Comparison of ENCODE assay signal across 2 cellular contexts in the genomic region with DNA sequence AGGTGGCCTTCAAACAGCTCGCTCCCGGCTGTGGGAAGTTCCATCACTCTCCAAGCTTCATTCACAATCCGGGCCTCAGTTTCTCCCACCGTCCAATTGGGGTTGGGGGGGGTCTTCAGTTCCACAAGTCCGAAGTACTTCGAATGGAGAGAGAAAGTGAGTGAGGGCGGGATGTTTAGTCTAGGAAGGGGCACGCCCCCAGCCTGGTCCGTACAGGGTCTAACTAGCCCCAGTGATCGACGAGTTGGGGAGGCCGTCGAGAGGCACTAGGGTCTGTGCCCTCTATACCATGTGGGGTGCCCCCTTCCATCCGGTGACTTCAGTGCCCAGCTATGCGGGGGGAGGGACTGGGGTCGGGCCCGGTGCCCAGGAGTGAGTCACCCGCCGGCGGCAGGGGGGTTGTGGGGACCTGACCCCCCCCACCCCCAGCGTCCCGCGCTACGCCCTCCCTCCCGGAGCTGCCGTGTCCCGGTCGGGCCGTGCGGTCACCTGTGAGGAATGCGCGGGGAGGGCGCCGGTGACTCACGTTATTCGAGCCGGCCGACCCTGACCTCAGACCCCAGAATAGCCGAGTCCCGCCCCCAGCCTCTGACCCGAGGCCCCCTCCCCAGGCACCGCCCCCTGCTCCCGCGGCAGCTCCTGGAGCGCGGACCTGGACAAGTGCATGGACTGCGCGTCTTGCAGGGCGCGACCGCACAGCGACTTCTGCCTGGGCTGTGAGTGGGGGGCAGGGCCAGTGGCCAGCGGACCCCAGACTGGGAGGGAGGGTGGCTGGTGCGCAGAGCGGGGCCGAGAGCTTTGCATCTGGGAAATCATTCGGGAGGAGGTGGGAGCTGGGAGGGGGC.
TF ChIP-seq lines count a peak whose summit lies in the region.

No MANE protein-coding gene starts in this region.

TF ChIP-seq in HEK293, 187 proteins besides CTCF, POLR2A, EP300 and RAD21 (continued from another document):
- no peak for TF ChIP-seq ZNF37A (tag by site-specific recombination; IDR thresholded peaks at IDR 0.05)
- peak; percentile 64 for TF ChIP-seq ZFHX2 (tag by site-specific recombination; conservative IDR thresholded peaks at IDR 0.05)
- no peak for TF ChIP-seq ZNF514 (tag by site-specific recombination; IDR thresholded peaks at IDR 0.05)
- TF ChIP-seq, protein P1, sequence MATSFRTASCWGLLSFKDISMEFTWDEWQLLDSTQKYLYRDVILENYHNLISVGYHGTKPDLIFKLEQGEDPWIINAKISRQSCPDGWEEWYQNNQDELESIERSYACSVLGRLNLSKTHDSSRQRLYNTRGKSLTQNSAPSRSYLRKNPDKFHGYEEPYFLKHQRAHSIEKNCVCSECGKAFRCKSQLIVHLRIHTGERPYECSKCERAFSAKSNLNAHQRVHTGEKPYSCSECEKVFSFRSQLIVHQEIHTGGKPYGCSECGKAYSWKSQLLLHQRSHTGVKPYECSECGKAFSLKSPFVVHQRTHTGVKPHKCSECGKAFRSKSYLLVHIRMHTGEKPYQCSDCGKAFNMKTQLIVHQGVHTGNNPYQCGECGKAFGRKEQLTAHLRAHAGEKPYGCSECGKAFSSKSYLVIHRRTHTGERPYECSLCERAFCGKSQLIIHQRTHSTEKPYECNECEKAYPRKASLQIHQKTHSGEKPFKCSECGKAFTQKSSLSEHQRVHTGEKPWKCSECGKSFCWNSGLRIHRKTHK (tag by site-specific recombination; IDR thresholded peaks at IDR 0.05), result no peak
- TF ChIP-seq, protein P2, sequence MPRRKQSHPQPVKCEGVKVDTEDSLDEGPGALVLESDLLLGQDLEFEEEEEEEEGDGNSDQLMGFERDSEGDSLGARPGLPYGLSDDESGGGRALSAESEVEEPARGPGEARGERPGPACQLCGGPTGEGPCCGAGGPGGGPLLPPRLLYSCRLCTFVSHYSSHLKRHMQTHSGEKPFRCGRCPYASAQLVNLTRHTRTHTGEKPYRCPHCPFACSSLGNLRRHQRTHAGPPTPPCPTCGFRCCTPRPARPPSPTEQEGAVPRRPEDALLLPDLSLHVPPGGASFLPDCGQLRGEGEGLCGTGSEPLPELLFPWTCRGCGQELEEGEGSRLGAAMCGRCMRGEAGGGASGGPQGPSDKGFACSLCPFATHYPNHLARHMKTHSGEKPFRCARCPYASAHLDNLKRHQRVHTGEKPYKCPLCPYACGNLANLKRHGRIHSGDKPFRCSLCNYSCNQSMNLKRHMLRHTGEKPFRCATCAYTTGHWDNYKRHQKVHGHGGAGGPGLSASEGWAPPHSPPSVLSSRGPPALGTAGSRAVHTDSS (tag by site-specific recombination; IDR thresholded peaks at IDR 0.05), result 0 out of 2 replicates have a peak, but pooled peaks have one; percentile 14
- no peak for TF ChIP-seq ZNF585B (tag by site-specific recombination; IDR thresholded peaks at IDR 0.05)
- TF ChIP-seq, protein P3, sequence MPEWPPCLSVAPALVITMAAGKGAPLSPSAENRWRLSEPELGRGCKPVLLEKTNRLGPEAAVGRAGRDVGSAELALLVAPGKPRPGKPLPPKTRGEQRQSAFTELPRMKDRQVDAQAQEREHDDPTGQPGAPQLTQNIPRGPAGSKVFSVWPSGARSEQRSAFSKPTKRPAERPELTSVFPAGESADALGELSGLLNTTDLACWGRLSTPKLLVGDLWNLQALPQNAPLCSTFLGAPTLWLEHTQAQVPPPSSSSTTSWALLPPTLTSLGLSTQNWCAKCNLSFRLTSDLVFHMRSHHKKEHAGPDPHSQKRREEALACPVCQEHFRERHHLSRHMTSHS (tag by site-specific recombination; IDR thresholded peaks at IDR 0.05), result no peak
- TF ChIP-seq GLI4 (tag by site-specific recombination; IDR thresholded peaks at IDR 0.05), result no peak

TF ChIP-seq in K562, 482 proteins besides CTCF, POLR2A, EP300 and RAD21 (continued from another document and continues in another):
- TF ChIP-seq, protein P4, sequence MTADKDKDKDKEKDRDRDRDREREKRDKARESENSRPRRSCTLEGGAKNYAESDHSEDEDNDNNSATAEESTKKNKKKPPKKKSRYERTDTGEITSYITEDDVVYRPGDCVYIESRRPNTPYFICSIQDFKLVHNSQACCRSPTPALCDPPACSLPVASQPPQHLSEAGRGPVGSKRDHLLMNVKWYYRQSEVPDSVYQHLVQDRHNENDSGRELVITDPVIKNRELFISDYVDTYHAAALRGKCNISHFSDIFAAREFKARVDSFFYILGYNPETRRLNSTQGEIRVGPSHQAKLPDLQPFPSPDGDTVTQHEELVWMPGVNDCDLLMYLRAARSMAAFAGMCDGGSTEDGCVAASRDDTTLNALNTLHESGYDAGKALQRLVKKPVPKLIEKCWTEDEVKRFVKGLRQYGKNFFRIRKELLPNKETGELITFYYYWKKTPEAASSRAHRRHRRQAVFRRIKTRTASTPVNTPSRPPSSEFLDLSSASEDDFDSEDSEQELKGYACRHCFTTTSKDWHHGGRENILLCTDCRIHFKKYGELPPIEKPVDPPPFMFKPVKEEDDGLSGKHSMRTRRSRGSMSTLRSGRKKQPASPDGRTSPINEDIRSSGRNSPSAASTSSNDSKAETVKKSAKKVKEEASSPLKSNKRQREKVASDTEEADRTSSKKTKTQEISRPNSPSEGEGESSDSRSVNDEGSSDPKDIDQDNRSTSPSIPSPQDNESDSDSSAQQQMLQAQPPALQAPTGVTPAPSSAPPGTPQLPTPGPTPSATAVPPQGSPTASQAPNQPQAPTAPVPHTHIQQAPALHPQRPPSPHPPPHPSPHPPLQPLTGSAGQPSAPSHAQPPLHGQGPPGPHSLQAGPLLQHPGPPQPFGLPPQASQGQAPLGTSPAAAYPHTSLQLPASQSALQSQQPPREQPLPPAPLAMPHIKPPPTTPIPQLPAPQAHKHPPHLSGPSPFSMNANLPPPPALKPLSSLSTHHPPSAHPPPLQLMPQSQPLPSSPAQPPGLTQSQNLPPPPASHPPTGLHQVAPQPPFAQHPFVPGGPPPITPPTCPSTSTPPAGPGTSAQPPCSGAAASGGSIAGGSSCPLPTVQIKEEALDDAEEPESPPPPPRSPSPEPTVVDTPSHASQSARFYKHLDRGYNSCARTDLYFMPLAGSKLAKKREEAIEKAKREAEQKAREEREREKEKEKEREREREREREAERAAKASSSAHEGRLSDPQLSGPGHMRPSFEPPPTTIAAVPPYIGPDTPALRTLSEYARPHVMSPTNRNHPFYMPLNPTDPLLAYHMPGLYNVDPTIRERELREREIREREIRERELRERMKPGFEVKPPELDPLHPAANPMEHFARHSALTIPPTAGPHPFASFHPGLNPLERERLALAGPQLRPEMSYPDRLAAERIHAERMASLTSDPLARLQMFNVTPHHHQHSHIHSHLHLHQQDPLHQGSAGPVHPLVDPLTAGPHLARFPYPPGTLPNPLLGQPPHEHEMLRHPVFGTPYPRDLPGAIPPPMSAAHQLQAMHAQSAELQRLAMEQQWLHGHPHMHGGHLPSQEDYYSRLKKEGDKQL (CRISPR knock-in tag; IDR thresholded peaks at IDR 0.05; ENCODE audit: borderline replicate concordance), result no peak
- TF ChIP-seq MAZ (CRISPR knock-in tag; conservative IDR thresholded peaks at IDR 0.05 in 1 of 2, IDR thresholded peaks at IDR 0.05 in 1 of 2) (peak in 1 of 2 experiments; percentile 56; a peak in 2 of 4 replicates), TEAD1 (CRISPR knock-in tag; IDR thresholded peaks at IDR 0.05) (peak; percentile 48 to 96; a peak in 3 of 4 replicates), KAT7 (CRISPR knock-in tag; IDR thresholded peaks at IDR 0.05; ENCODE audit: borderline replicate concordance) (peak; percentile 94; the same call in 1 of the 2 replicates), RBM34 (IDR thresholded peaks at IDR 0.05; ENCODE audit: borderline replicate concordance, insufficient read depth, low read length) (no peak), ZNF668 (CRISPR knock-in tag; IDR thresholded peaks at IDR 0.05) (no peak), PRMT5 (CRISPR knock-in tag; IDR thresholded peaks at IDR 0.05) (peak; percentile 50; the same call in 1 of the 2 replicates), MYNN (IDR thresholded peaks at IDR 0.05) (peak; percentile 83), MYNN (CRISPR knock-in tag; IDR thresholded peaks at IDR 0.05) (no peak), FOSL1 (tag; conservative IDR thresholded peaks at IDR 0.05) (peak; percentile 93), NFIC (IDR thresholded peaks at IDR 0.05) (peak; percentile 89), GABPB2 (CRISPR knock-in tag; conservative IDR thresholded peaks at IDR 0.05) (no peak), SP2 (IDR thresholded peaks at IDR 0.05; ENCODE audit: extremely low read depth, low read depth, low read length, poor library complexity, severe bottlenecking) (no peak), NCOA1 (IDR thresholded peaks at IDR 0.05; ENCODE audit: low read depth) (no peak), L3MBTL2 (IDR thresholded peaks at IDR 0.05) (0 out of 2 replicates have a peak, but pooled peaks have one; percentile 18), PYGO2 (tag; IDR thresholded peaks at IDR 0.05) (no peak), PHB (CRISPR knock-in tag; IDR thresholded peaks at IDR 0.05) (no peak), ATF1 (CRISPR knock-in tag; IDR thresholded peaks at IDR 0.05) (no peak; the same call in 1 of the 2 replicates), ATF1 (tag; IDR thresholded peaks at IDR 0.05) (no peak), BRCA1 (IDR thresholded peaks at IDR 0.05) (no peak), BRCA1 (CRISPR knock-in tag; IDR thresholded peaks at IDR 0.05) (0 out of 2 replicates have a peak, but pooled peaks have one; percentile 81), SRSF3 (IDR thresholded peaks at IDR 0.05; ENCODE audit: insufficient read depth, low read length) (no peak), ZNF445 (CRISPR knock-in tag; IDR thresholded peaks at IDR 0.05; ENCODE audit: low read depth) (no peak), CCAR2 (IDR thresholded peaks at IDR 0.05; ENCODE audit: low read depth, low read length) (no peak), ZKSCAN8 (CRISPR knock-in tag; IDR thresholded peaks at IDR 0.05) (no peak), MCM7 (IDR thresholded peaks at IDR 0.05) (no peak), CCNT2 (IDR thresholded peaks at IDR 0.05; ENCODE audit: borderline replicate concordance, extremely low read depth, insufficient read length, low read depth, low read length) (peak; percentile 48), RBBP5 (IDR thresholded peaks at IDR 0.05; ENCODE audit: borderline replicate concordance, insufficient read depth, low read length, poor library complexity, severe bottlenecking) (peak; percentile 35), FOXK2 (conservative IDR thresholded peaks at IDR 0.05 in 1 of 2, IDR thresholded peaks at IDR 0.05 in 1 of 2; ENCODE audit: low read depth in 2 of 2) (no peak), ZNF146 (CRISPR knock-in tag; IDR thresholded peaks at IDR 0.05; ENCODE audit: unreplicated experiment) (no peak), ZBTB7A (IDR thresholded peaks at IDR 0.05; ENCODE audit: borderline replicate concordance, control insufficient read depth, low read depth, low read length) (peak; percentile 78), SAP30 (IDR thresholded peaks at IDR 0.05; ENCODE audit: borderline replicate concordance, insufficient read depth, low read depth, low read length, poor library complexity, severe bottlenecking) (no peak), PCBP1 (IDR thresholded peaks at IDR 0.05; ENCODE audit: low read depth, low read length, poor library complexity, severe bottlenecking) (no peak), NR4A1 (CRISPR knock-in tag; IDR thresholded peaks at IDR 0.05) (no peak), NR4A1 (tag; IDR thresholded peaks at IDR 0.05) (no peak), ZNF644 (tag; IDR thresholded peaks at IDR 0.05; ENCODE audit: low read depth) (no peak), ZEB2 (IDR thresholded peaks at IDR 0.05) (no peak), E2F3 (CRISPR knock-in tag; IDR thresholded peaks at IDR 0.05) (no peak), PHF20 (IDR thresholded peaks at IDR 0.05; ENCODE audit: partially characterized antibody) (no peak)
- TF ChIP-seq, protein P5, sequence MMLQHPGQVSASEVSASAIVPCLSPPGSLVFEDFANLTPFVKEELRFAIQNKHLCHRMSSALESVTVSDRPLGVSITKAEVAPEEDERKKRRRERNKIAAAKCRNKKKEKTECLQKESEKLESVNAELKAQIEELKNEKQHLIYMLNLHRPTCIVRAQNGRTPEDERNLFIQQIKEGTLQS (IDR thresholded peaks at IDR 0.05), result peak; percentile 96
- TF ChIP-seq, protein P5 (CRISPR knock-in tag; conservative IDR thresholded peaks at IDR 0.05), result 0 out of 2 replicates have a peak, but pooled peaks have one; percentile 11
- TF ChIP-seq, protein P6, sequence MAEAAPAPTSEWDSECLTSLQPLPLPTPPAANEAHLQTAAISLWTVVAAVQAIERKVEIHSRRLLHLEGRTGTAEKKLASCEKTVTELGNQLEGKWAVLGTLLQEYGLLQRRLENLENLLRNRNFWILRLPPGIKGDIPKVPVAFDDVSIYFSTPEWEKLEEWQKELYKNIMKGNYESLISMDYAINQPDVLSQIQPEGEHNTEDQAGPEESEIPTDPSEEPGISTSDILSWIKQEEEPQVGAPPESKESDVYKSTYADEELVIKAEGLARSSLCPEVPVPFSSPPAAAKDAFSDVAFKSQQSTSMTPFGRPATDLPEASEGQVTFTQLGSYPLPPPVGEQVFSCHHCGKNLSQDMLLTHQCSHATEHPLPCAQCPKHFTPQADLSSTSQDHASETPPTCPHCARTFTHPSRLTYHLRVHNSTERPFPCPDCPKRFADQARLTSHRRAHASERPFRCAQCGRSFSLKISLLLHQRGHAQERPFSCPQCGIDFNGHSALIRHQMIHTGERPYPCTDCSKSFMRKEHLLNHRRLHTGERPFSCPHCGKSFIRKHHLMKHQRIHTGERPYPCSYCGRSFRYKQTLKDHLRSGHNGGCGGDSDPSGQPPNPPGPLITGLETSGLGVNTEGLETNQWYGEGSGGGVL (CRISPR knock-in tag; IDR thresholded peaks at IDR 0.05), result no peak
- TF ChIP-seq, protein P7, sequence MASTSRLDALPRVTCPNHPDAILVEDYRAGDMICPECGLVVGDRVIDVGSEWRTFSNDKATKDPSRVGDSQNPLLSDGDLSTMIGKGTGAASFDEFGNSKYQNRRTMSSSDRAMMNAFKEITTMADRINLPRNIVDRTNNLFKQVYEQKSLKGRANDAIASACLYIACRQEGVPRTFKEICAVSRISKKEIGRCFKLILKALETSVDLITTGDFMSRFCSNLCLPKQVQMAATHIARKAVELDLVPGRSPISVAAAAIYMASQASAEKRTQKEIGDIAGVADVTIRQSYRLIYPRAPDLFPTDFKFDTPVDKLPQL (IDR thresholded peaks at IDR 0.05; ENCODE audit: extremely low read depth, insufficient read length), result no peak
- TF ChIP-seq, protein P8, sequence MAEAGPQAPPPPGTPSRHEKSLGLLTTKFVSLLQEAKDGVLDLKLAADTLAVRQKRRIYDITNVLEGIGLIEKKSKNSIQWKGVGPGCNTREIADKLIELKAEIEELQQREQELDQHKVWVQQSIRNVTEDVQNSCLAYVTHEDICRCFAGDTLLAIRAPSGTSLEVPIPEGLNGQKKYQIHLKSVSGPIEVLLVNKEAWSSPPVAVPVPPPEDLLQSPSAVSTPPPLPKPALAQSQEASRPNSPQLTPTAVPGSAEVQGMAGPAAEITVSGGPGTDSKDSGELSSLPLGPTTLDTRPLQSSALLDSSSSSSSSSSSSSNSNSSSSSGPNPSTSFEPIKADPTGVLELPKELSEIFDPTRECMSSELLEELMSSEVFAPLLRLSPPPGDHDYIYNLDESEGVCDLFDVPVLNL (CRISPR knock-in tag; IDR thresholded peaks at IDR 0.05; ENCODE audit: low read depth), result no peak
